28 cellular contexts compared by ENCODE assay signal in the genomic region with DNA sequence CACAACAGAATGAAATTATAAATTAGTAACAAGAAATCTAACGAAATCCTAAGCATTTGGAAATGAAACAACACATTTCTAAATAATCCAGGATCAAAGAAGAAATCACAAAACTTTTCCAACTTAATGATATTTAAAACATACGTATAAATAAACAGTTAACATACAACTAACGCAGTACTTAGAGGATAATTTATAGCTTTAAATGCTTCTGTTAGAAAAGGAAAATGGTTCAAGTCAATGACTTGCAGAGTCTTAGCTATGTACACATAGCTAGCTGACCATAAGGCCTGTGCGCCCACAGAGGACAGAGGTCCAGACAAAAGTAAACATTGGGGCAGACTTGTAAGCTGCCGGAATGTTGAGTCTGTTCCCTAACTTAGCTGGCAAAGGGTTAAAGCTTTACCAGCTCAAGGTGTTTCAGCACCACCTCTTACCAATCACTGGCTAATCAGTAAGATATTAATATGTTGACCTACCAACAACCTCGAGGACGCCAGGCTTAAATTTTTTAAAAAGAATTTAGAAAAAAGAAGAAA.
A peak's percentile ranks its signal among the peaks of the same experiment; 100 is the strongest.
DNase-seq lines count a peak whose midpoint lies in the region; ATAC-seq and TF ChIP-seq lines count a peak whose summit lies in the region.
"Had no signal": no experiment of that assay in that cellular context is flagged by ENCODE, and none has a peak within 500 bp of the region (broad histone marks: within the 10 kb centered on the region; RNA-seq: fewer than 3 reads in every experiment).

No MANE protein-coding gene starts in this region.

- no peaks in the 10 kb centered on the region for H3K9me3 Mint-ChIP-seq in activated naive CD8-positive, alpha-beta T cell (ENCODE audit: low read depth)
- no peaks in the 10 kb centered on the region for H3K9me3 Mint-ChIP-seq in activated naive CD8-positive, alpha-beta T cell treated with anti-CD3 and anti-CD28 coated beads for 36 hours
- peaks cover 35% of the 10 kb centered on the region for H3K9me3 Mint-ChIP-seq in nephron progenitor cell
- H3K9me3 Mint-ChIP-seq: activated naive CD4-positive, alpha-beta T cell treated with anti-CD3 and anti-CD28 coated beads, Interleukin-2, amount 10 ng/mL, durations not matched to agents 7 days and 5 days; central memory CD8-positive, alpha-beta T cell had no signal

- no peaks in the 10 kb centered on the region for H3K27me3 ChIP-seq in body of pancreas
- H3K27me3 ChIP-seq: testis had no signal

- peaks cover 52% of the 10 kb centered on the region for H3K4me1 ChIP-seq in body of pancreas
- H3K4me1 ChIP-seq: prostate gland, testis had no signal

- TF ChIP-seq POLR2A in body of pancreas (IDR thresholded peaks at IDR 0.05), result no peak

- TF ChIP-seq CTCF in body of pancreas (IDR thresholded peaks at IDR 0.05) (no peak), nephron progenitor cell (IDR thresholded peaks at IDR 0.05) (no peak)

- no peaks in the 10 kb centered on the region for H3K36me3 ChIP-seq in body of pancreas (replicated peaks in 1 of 2; ENCODE audit: insufficient read depth in 1 of 2, low read depth in 2 of 2)
- H3K36me3 ChIP-seq: prostate gland had no signal

- no peak for DNase-seq in activated naive CD8-positive, alpha-beta T cell treated with anti-CD3 and anti-CD28 coated beads for 36 hours
- DNase-seq in body of pancreas, result peak in 1 of 4 donors; percentile 31
- peak; percentile 28 for DNase-seq in left kidney (ENCODE audit: low read depth, low spot score)
- DNase-seq in NCI-H1417 (lab: John Stamatoyannopoulos, UW), result no peak
- no peak for DNase-seq in midbrain (lab: John Stamatoyannopoulos, UW)
- no peak for DNase-seq in nephron progenitor cell
- DNase-seq: 8988T; activated CD4-positive, alpha-beta T cell treated with anti-CD3 and anti-CD28 coated beads, Interleukin-2, amount 50 U/mL, for 4 hours; activated naive CD4-positive, alpha-beta T cell treated with anti-CD3 and anti-CD28 coated beads, Interleukin-2, amount 10 ng/mL, durations not matched to agents 7 days and 5 days; anterior cingulate cortex; CD4-positive, alpha-beta memory T cell; dermis blood vessel endothelial cell; DMS153; MM.1S; NCI-H1417 treated with DMSO at 0.1 percent for 48 hours; NCI-H2081 treated with DMSO at 0.1 percent for 48 hours; NCI-H226; NCI-H748 treated with DMSO at 0.1 percent for 48 hours; RPMI8226; stimulated activated naive CD4-positive, alpha-beta T cell had no signal

- H3K4me3 Mint-ChIP-seq in activated naive CD8-positive, alpha-beta T cell, result no peak overlapping the region
- H3K4me3 Mint-ChIP-seq in activated naive CD8-positive, alpha-beta T cell treated with anti-CD3 and anti-CD28 coated beads for 36 hours, result no peak overlapping the region
- H3K4me3 Mint-ChIP-seq in nephron progenitor cell, result no peak overlapping the region
- H3K4me3 Mint-ChIP-seq: activated naive CD4-positive, alpha-beta T cell treated with anti-CD3 and anti-CD28 coated beads, Interleukin-2, amount 10 ng/mL, durations not matched to agents 7 days and 5 days; activated T-helper 1 cell treated with anti-CD3 and anti-CD28 coated beads, Interleukin-12 subunit alpha, Interleukin-12 subunit beta, Interleukin-2, Interleukin-4 antibody, amounts not matched to agents 30 ng/mL and 10 ng/mL and 1 ng/mL, durations not matched to agents 14 hours and 24 hours and 36 hours; CD4-positive, alpha-beta memory T cell; central memory CD8-positive, alpha-beta T cell had no signal

- peak overlapping the region in 3 of 4 donors; percentile 25 to 47 (median 44) for H3K27ac ChIP-seq in body of pancreas
- H3K27ac ChIP-seq: prostate gland had no signal

- H3K9me3 ChIP-seq in body of pancreas, result no peaks in the 10 kb centered on the region
- H3K9me3 ChIP-seq: prostate gland, testis had no signal

- H3K4me1 Mint-ChIP-seq in activated naive CD8-positive, alpha-beta T cell (ENCODE audit: low read depth), result no peaks in the 10 kb centered on the region
- peaks cover 4% of the 10 kb centered on the region for H3K4me1 Mint-ChIP-seq in activated naive CD8-positive, alpha-beta T cell treated with anti-CD3 and anti-CD28 coated beads for 36 hours
- H3K4me1 Mint-ChIP-seq in nephron progenitor cell, result peaks cover 9% of the 10 kb centered on the region
- H3K4me1 Mint-ChIP-seq: activated naive CD4-positive, alpha-beta T cell treated with anti-CD3 and anti-CD28 coated beads, Interleukin-2, amount 10 ng/mL, durations not matched to agents 7 days and 5 days; central memory CD8-positive, alpha-beta T cell had no signal

- H3K27ac Mint-ChIP-seq in activated naive CD8-positive, alpha-beta T cell, result peak overlapping the region; percentile 5
- H3K27ac Mint-ChIP-seq in activated naive CD8-positive, alpha-beta T cell treated with anti-CD3 and anti-CD28 coated beads for 36 hours, result no peak overlapping the region
- H3K27ac Mint-ChIP-seq in nephron progenitor cell, result no peak overlapping the region
- H3K27ac Mint-ChIP-seq: activated naive CD4-positive, alpha-beta T cell treated with anti-CD3 and anti-CD28 coated beads, Interleukin-2, amount 10 ng/mL, durations not matched to agents 7 days and 5 days; activated T-helper 1 cell treated with anti-CD3 and anti-CD28 coated beads, Interleukin-12 subunit alpha, Interleukin-12 subunit beta, Interleukin-2, Interleukin-4 antibody, amounts not matched to agents 30 ng/mL and 10 ng/mL and 1 ng/mL, durations not matched to agents 14 hours and 24 hours and 36 hours had no signal

- peaks cover 20% of the 10 kb centered on the region for H3K36me3 Mint-ChIP-seq in activated naive CD8-positive, alpha-beta T cell
- peaks cover 36% of the 10 kb centered on the region for H3K36me3 Mint-ChIP-seq in activated naive CD8-positive, alpha-beta T cell treated with anti-CD3 and anti-CD28 coated beads for 36 hours
- peaks cover 51% of the 10 kb centered on the region for H3K36me3 Mint-ChIP-seq in nephron progenitor cell (ENCODE audit: low read depth)

- no peaks in the 10 kb centered on the region for H3K27me3 Mint-ChIP-seq in activated naive CD8-positive, alpha-beta T cell
- no peaks in the 10 kb centered on the region for H3K27me3 Mint-ChIP-seq in activated naive CD8-positive, alpha-beta T cell treated with anti-CD3 and anti-CD28 coated beads for 36 hours
- H3K27me3 Mint-ChIP-seq in nephron progenitor cell (ENCODE audit: low read depth, poor library complexity), result peaks cover 4% of the 10 kb centered on the region
- H3K27me3 Mint-ChIP-seq: activated naive CD4-positive, alpha-beta T cell treated with anti-CD3 and anti-CD28 coated beads, Interleukin-2, amount 10 ng/mL, durations not matched to agents 7 days and 5 days; CD4-positive, alpha-beta memory T cell; central memory CD8-positive, alpha-beta T cell had no signal

- ATAC-seq in body of pancreas (no peak), HG02884 (IDR thresholded peaks at IDR 0.05; ENCODE audit: unreplicated experiment) (no peak)
- ATAC-seq: K562 had no signal

- 37 to 43% methylated on average over 7 of the region's 7 CpGs for WGBS in body of pancreas, 2 donors

- H3K4me3 ChIP-seq in body of pancreas, result no peak overlapping the region
- H3K4me3 ChIP-seq: K562, lung, prostate gland, testis had no signal

- intact Hi-C loops in body of pancreas (cut with DNase I), result no loop called here
